Comparison of ENCODE assay signal across 21 cellular contexts in genomic region chr1:156143765-156144489, GRCh38. TPM values are rescaled to one million over a fixed set of nuclear protein-coding genes. Genes with fewer than 3 reads are reported as not detected.
A peak's percentile ranks its signal among the peaks of the same experiment; 100 is the strongest.
DNase-seq lines count a peak whose midpoint lies in the region; ATAC-seq, FAIRE-seq and TF ChIP-seq lines count a peak whose summit lies in the region.
"Had no signal": no experiment of that assay in that cellular context is flagged by ENCODE, and none has a peak within 500 bp of the region (broad histone marks: within the 10 kb centered on the region; RNA-seq: fewer than 3 reads in every experiment).

No MANE protein-coding gene starts in this region.

- H3K9ac ChIP-seq in GM23248 (peak overlapping the region; percentile 20; the same call in 1 of the 2 replicates), astrocyte (ENCODE audit: low read length) (no peak overlapping the region), mesendoderm (ENCODE audit: low read length) (no peak overlapping the region), HepG2 (ENCODE audit: insufficient read depth, low read depth, low read length) (no peak overlapping the region)

- FAIRE-seq in astrocyte (lab: Jason Lieb, UNC) (no peak), HepG2 (lab: Jason Lieb, UNC) (no peak)
- FAIRE-seq: D721Med, kidney, pancreas had no signal

- H2BK120ac ChIP-seq in mesendoderm (ENCODE audit: low read depth, low read length), result no peak overlapping the region

- peak overlapping the region; percentile 63 for H3K27ac ChIP-seq in GM23248
- no peak overlapping the region for H3K27ac ChIP-seq in astrocyte (ENCODE audit: low read depth, low read length)
- no peak overlapping the region for H3K27ac ChIP-seq in mesendoderm (ENCODE audit: low read depth, low read length)
- H3K27ac ChIP-seq in HepG2 (ENCODE audit: extremely low read length, insufficient read depth, low read length), result no peak overlapping the region
- no peak overlapping the region for H3K27ac ChIP-seq in naive thymus-derived CD4-positive, alpha-beta T cell (ENCODE audit: low read depth, low read length)
- H3K27ac ChIP-seq: adrenal gland, HL-60, pancreas, spleen had no signal

- H3K27me3 ChIP-seq in GM23248 (replicated peaks; ENCODE audit: insufficient read depth) (no peaks in the 10 kb centered on the region), astrocyte (ENCODE audit: insufficient read depth, low read length) (peaks cover 3% of the 10 kb centered on the region), mesendoderm (ENCODE audit: insufficient read depth, low read length, poor library complexity) (no peaks in the 10 kb centered on the region), HepG2 (ENCODE audit: control insufficient read depth in 1 of 2, insufficient read depth in 2 of 2, low read length in 2 of 2) (no peaks in the 10 kb centered on the region)
- no peaks in the 10 kb centered on the region for H3K27me3 ChIP-seq in naive thymus-derived CD4-positive, alpha-beta T cell (ENCODE audit: control insufficient read depth in 2 of 2, insufficient read depth in 2 of 2, low read length in 2 of 2)
- H3K27me3 ChIP-seq: adrenal gland, heart left ventricle, pancreas, spleen had no signal

- peak; percentile 87 for DNase-seq in A172 (ENCODE audit: low spot score)
- DNase-seq in GM23248, result peak; percentile 64
- DNase-seq in astrocyte (ENCODE audit: low read depth), result peak; percentile 33
- no peak for DNase-seq in mesendoderm
- DNase-seq in activated CD4-positive, alpha-beta memory T cell treated with anti-CD3 and anti-CD28 coated beads, Interleukin-2, amount 10 ng/mL, durations not matched to agents 7 days and 5 days, result no peak
- DNase-seq in HepG2 (ENCODE audit: low spot score), result no peak
- no peak for DNase-seq in naive thymus-derived CD4-positive, alpha-beta T cell
- DNase-seq: activated CD4-positive, alpha-beta T cell treated with anti-CD3 and anti-CD28 coated beads, Interleukin-2, amount 10 ng/mL, durations not matched to agents 24 days and 14 days; heart left ventricle; Karpas-422; kidney; NCI-H226; Right ventricle myocardium superior; spleen; stimulated activated naive B cell treated with anti-CD40 and anti-IgM and Interleukin-4, amounts not matched to agents 10 μg/mL and 1 μg/mL and 100 μg/mL, for 72 hours; T-helper 9 cell had no signal

- H3K79me1 ChIP-seq in mesendoderm (ENCODE audit: low read length), result no peaks in the 10 kb centered on the region

- H3K4me3 ChIP-seq in GM23248 (no peak overlapping the region), astrocyte (ENCODE audit: insufficient read depth, low read depth, low read length) (no peak overlapping the region), mesendoderm (ENCODE audit: low read length) (no peak overlapping the region), HepG2 (replicated peaks in 1 of 3; ENCODE audit: insufficient read depth in 1 of 3, low read depth in 2 of 3, low read length in 3 of 3) (no peak overlapping the region)
- no peak overlapping the region for H3K4me3 ChIP-seq in naive thymus-derived CD4-positive, alpha-beta T cell (ENCODE audit: low read length)
- H3K4me3 ChIP-seq: adrenal gland, heart left ventricle, pancreas, spleen had no signal

- H4K20me1 ChIP-seq in GM23248 (ENCODE audit: insufficient read depth) (no peaks in the 10 kb centered on the region), astrocyte (ENCODE audit: insufficient read depth, low read length) (peaks cover 49% of the 10 kb centered on the region), HepG2 (ENCODE audit: insufficient read depth, low read length) (no peaks in the 10 kb centered on the region)

- H2BK15ac ChIP-seq in mesendoderm (replicated peaks; ENCODE audit: low read depth), result no peak overlapping the region

- H3K27me3 Mint-ChIP-seq in astrocyte (ENCODE audit: low read depth, unreplicated experiment), result peaks cover 7% of the 10 kb centered on the region
- no peaks in the 10 kb centered on the region for H3K27me3 Mint-ChIP-seq in activated CD4-positive, alpha-beta memory T cell treated with anti-CD3 and anti-CD28 coated beads, Interleukin-2, amount 10 ng/mL, durations not matched to agents 7 days and 5 days
- peaks cover 0 to 8% (median 0%) of the 10 kb centered on the region in 5 donors for H3K27me3 Mint-ChIP-seq in naive thymus-derived CD4-positive, alpha-beta T cell
- H3K27me3 Mint-ChIP-seq: activated CD4-positive, alpha-beta T cell treated with anti-CD3 and anti-CD28 coated beads, Interleukin-2, amount 10 ng/mL, durations not matched to agents 24 days and 14 days had no signal

- H3K4me2 ChIP-seq in GM23248 (ENCODE audit: unreplicated experiment) (no peak overlapping the region), astrocyte (ENCODE audit: low read length) (no peak overlapping the region), mesendoderm (ENCODE audit: low read length) (no peak overlapping the region), HepG2 (ENCODE audit: low read depth, low read length) (no peak overlapping the region)

- H2BK5ac ChIP-seq in mesendoderm (ENCODE audit: low read length), result no peak overlapping the region

- in situ Hi-C loops in GM23248 (cut with MboI) (loop anchor here (10.0 kb wide), 1 partner anchor 81 kb away; no protein-coding TSS in a partner anchor), HepG2 (cut with HindIII; ENCODE audit: extremely low pct_ligation_motif_present, low pct_unique_long_range_greater_than_20kb) (loop anchor here (5.0 kb wide), 1 partner anchor 83 kb away; no protein-coding TSS in a partner anchor)

- CTCF ChIA-PET in activated CD4-positive, alpha-beta memory T cell treated with anti-CD3 and anti-CD28 coated beads, Interleukin-2, amount 10 ng/mL, durations not matched to agents 7 days and 5 days (lab: Charles Lee), result interaction anchor here (0.8 to 11.5 kb wide), 3 partner anchors 47 to 175 kb away, joined by 3 to 179 read pairs (median 26); no protein-coding TSS in a partner anchor
- CTCF ChIA-PET in HepG2 (lab: Yijun Ruan, JAX; ENCODE audit: low intra/inter-chr PET ratio, low total read pairs), result no interaction called here
- CTCF ChIA-PET in naive thymus-derived CD4-positive, alpha-beta T cell (lab: Charles Lee), result interaction anchor here (0.6 to 12.2 kb wide), 5 partner anchors 12 to 960 kb away, joined by 3 to 127 read pairs (median 3); no protein-coding TSS in a partner anchor

- no peak overlapping the region for H4K8ac ChIP-seq in mesendoderm (ENCODE audit: low read depth, low read length)

- H3K4ac ChIP-seq in mesendoderm (ENCODE audit: low read depth, low read length), result no peak overlapping the region

- H3K9me2 ChIP-seq in GM23248 (ENCODE audit: insufficient read depth), result no peaks in the 10 kb centered on the region

- no TSS peak for BruUV-seq in HepG2 (replicated peaks; lab: Mats Ljungman, UMichigan)

- H2AFZ ChIP-seq in GM23248, result no peak overlapping the region
- no peak overlapping the region for H2AFZ ChIP-seq in astrocyte (ENCODE audit: low read depth, low read length)
- no peak overlapping the region for H2AFZ ChIP-seq in HepG2 (ENCODE audit: low read length)

- peaks cover 17% of the 10 kb centered on the region for H3K4me1 Mint-ChIP-seq in astrocyte (ENCODE audit: low read depth, unreplicated experiment)
- H3K4me1 Mint-ChIP-seq in activated CD4-positive, alpha-beta memory T cell treated with anti-CD3 and anti-CD28 coated beads, Interleukin-2, amount 10 ng/mL, durations not matched to agents 7 days and 5 days, result peaks cover 26% of the 10 kb centered on the region
- peaks cover 6 to 25% (median 15%) of the 10 kb centered on the region in 7 donors for H3K4me1 Mint-ChIP-seq in naive thymus-derived CD4-positive, alpha-beta T cell

- H3K36me3 ChIP-seq in GM23248 (ENCODE audit: low read depth) (peaks cover 15% of the 10 kb centered on the region), astrocyte (ENCODE audit: insufficient read depth, low read length) (peaks cover 10% of the 10 kb centered on the region), mesendoderm (ENCODE audit: control insufficient read depth, insufficient read depth, low read length) (no peaks in the 10 kb centered on the region), HepG2 (replicated peaks in 1 of 2; ENCODE audit: control insufficient read depth in 1 of 2, insufficient read depth in 2 of 2, low read length in 2 of 2) (peaks cover 1% of the 10 kb centered on the region in 2 experiments; a peak in 1 of 5 replicates)
- H3K36me3 ChIP-seq in naive thymus-derived CD4-positive, alpha-beta T cell (ENCODE audit: control insufficient read depth in 2 of 3, insufficient read depth in 3 of 3, low read length in 3 of 3), result no peaks in the 10 kb centered on the region

- ATAC-seq in HG03097 (IDR thresholded peaks at IDR 0.05; ENCODE audit: low FRiP score, unreplicated experiment) (no peak), HepG2 (no peak)
- ATAC-seq in naive thymus-derived CD4-positive, alpha-beta T cell, result no peak
- ATAC-seq: heart left ventricle; pancreas; stimulated activated naive B cell treated with anti-CD40 and anti-IgM and Interleukin-4, amounts not matched to agents 10 μg/mL and 1 μg/mL and 100 μg/mL, for 72 hours had no signal

- POLR2A ChIA-PET in activated CD4-positive, alpha-beta memory T cell treated with anti-CD3 and anti-CD28 coated beads, Interleukin-2, amount 10 ng/mL, durations not matched to agents 7 days and 5 days (lab: Charles Lee), result no interaction called here
- POLR2A ChIA-PET in HepG2 (lab: Yijun Ruan, JAX), result interaction anchor here (3.6 to 3.7 kb wide), 2 partner anchors 69 to 81 kb away, joined by 13 to 17 read pairs; partner anchors contain the start of gene PMF1
- POLR2A ChIA-PET in naive thymus-derived CD4-positive, alpha-beta T cell (lab: Charles Lee), result no interaction called here

- TF ChIP-seq CTCF in astrocyte (IDR thresholded peaks at IDR 0.05; ENCODE audit: insufficient read depth, low read depth, low read length), result no peak
- TF ChIP-seq CTCF in HepG2 (CRISPR knock-in tag; IDR thresholded peaks at IDR 0.05), result no peak

- H4K5ac ChIP-seq in mesendoderm (ENCODE audit: low read length), result no peak overlapping the region

- H3K36me3 Mint-ChIP-seq in astrocyte (ENCODE audit: low read depth, unreplicated experiment), result peaks cover 4% of the 10 kb centered on the region
- peaks cover 2% of the 10 kb centered on the region for H3K36me3 Mint-ChIP-seq in activated CD4-positive, alpha-beta memory T cell treated with anti-CD3 and anti-CD28 coated beads, Interleukin-2, amount 10 ng/mL, durations not matched to agents 7 days and 5 days (ENCODE audit: low read depth)
- no peaks in the 10 kb centered on the region for H3K36me3 Mint-ChIP-seq in naive thymus-derived CD4-positive, alpha-beta T cell

- H3K4me3 Mint-ChIP-seq in astrocyte (ENCODE audit: unreplicated experiment), result no peak overlapping the region
- no peak overlapping the region for H3K4me3 Mint-ChIP-seq in activated CD4-positive, alpha-beta memory T cell treated with anti-CD3 and anti-CD28 coated beads, Interleukin-2, amount 10 ng/mL, durations not matched to agents 7 days and 5 days
- no peak overlapping the region for H3K4me3 Mint-ChIP-seq in naive thymus-derived CD4-positive, alpha-beta T cell
- H3K4me3 Mint-ChIP-seq: activated CD4-positive, alpha-beta T cell treated with anti-CD3 and anti-CD28 coated beads, Interleukin-2, amount 10 ng/mL, durations not matched to agents 24 days and 14 days; stimulated activated naive B cell treated with anti-CD40 and anti-IgM and Interleukin-4, amounts not matched to agents 10 μg/mL and 1 μg/mL and 100 μg/mL, for 72 hours had no signal

- TF ChIP-seq EP300 in HepG2 (IDR thresholded peaks at IDR 0.05; ENCODE audit: low read depth in 2 of 2, low read length in 2 of 2) (no peak), HepG2 (CRISPR knock-in tag; IDR thresholded peaks at IDR 0.05; ENCODE audit: borderline replicate concordance) (no peak)

- H3K9me3 ChIP-seq in GM23248 (ENCODE audit: low read depth) (no peaks in the 10 kb centered on the region), astrocyte (ENCODE audit: insufficient read depth, low read depth, low read length) (no peaks in the 10 kb centered on the region), HepG2 (ENCODE audit: low read length) (no peaks in the 10 kb centered on the region)
- H3K9me3 ChIP-seq in naive thymus-derived CD4-positive, alpha-beta T cell (ENCODE audit: control insufficient read depth in 2 of 3, low read length in 3 of 3), result no peaks in the 10 kb centered on the region
- H3K9me3 ChIP-seq: adrenal gland, heart left ventricle, pancreas, spleen had no signal

- H3K23ac ChIP-seq in mesendoderm (ENCODE audit: low read length), result no peak overlapping the region

- H3F3A ChIP-seq in GM23248 (ENCODE audit: insufficient read depth), result peaks cover 59% of the 10 kb centered on the region

- no peak overlapping the region for H2AK5ac ChIP-seq in mesendoderm (ENCODE audit: low read length)

- intact Hi-C loops in HepG2 (cut with micrococcal nuclease; ENCODE audit: unreplicated experiment), result no loop called here
- intact Hi-C loops in naive thymus-derived CD4-positive, alpha-beta T cell (cut with micrococcal nuclease), result loop anchor here in 1 of 2 donors (10.0 kb wide), 1 partner anchor 301 kb away; no protein-coding TSS in a partner anchor

- H3K79me2 ChIP-seq in GM23248 (ENCODE audit: insufficient read depth) (no peaks in the 10 kb centered on the region), astrocyte (ENCODE audit: insufficient read depth, low read length) (no peaks in the 10 kb centered on the region), mesendoderm (ENCODE audit: control insufficient read depth, insufficient read depth, low read length) (no peaks in the 10 kb centered on the region), HepG2 (ENCODE audit: insufficient read depth, low read length) (no peaks in the 10 kb centered on the region)

- H3K4me1 ChIP-seq in GM23248 (ENCODE audit: insufficient read depth) (peaks cover 26% of the 10 kb centered on the region), astrocyte (ENCODE audit: insufficient read depth, low read length) (peaks cover 24% of the 10 kb centered on the region), mesendoderm (ENCODE audit: control insufficient read depth, low read depth, low read length) (peaks cover 6% of the 10 kb centered on the region), HepG2 (ENCODE audit: insufficient read depth, low read length) (peaks cover 50% of the 10 kb centered on the region)
- peaks cover 0 to 6% of the 10 kb centered on the region in 2 donors for H3K4me1 ChIP-seq in naive thymus-derived CD4-positive, alpha-beta T cell (ENCODE audit: control insufficient read depth in 2 of 2, insufficient read depth in 2 of 2, low read length in 2 of 2)

- no peak overlapping the region for H3K27ac Mint-ChIP-seq in astrocyte (ENCODE audit: unreplicated experiment)
- no peak overlapping the region for H3K27ac Mint-ChIP-seq in activated CD4-positive, alpha-beta memory T cell treated with anti-CD3 and anti-CD28 coated beads, Interleukin-2, amount 10 ng/mL, durations not matched to agents 7 days and 5 days
- H3K27ac Mint-ChIP-seq in naive thymus-derived CD4-positive, alpha-beta T cell, result peak overlapping the region in 2 of 9 donors; percentile 46 to 67
- H3K27ac Mint-ChIP-seq: activated CD4-positive, alpha-beta T cell treated with anti-CD3 and anti-CD28 coated beads, Interleukin-2, amount 10 ng/mL, durations not matched to agents 24 days and 14 days had no signal

- no peak overlapping the region for H3K18ac ChIP-seq in mesendoderm (ENCODE audit: low read length)

- no peak for TF ChIP-seq RAD21 in HepG2 (CRISPR knock-in tag; IDR thresholded peaks at IDR 0.05)

- H3K9me3 Mint-ChIP-seq in astrocyte (ENCODE audit: unreplicated experiment), result no peaks in the 10 kb centered on the region
- no peaks in the 10 kb centered on the region for H3K9me3 Mint-ChIP-seq in activated CD4-positive, alpha-beta memory T cell treated with anti-CD3 and anti-CD28 coated beads, Interleukin-2, amount 10 ng/mL, durations not matched to agents 7 days and 5 days
- H3K9me3 Mint-ChIP-seq in naive thymus-derived CD4-positive, alpha-beta T cell, result peaks cover 0 to 2% (median 0%) of the 10 kb centered on the region in 11 donors
- H3K9me3 Mint-ChIP-seq: activated CD4-positive, alpha-beta T cell treated with anti-CD3 and anti-CD28 coated beads, Interleukin-2, amount 10 ng/mL, durations not matched to agents 24 days and 14 days; stimulated activated naive B cell treated with anti-CD40 and anti-IgM and Interleukin-4, amounts not matched to agents 10 μg/mL and 1 μg/mL and 100 μg/mL, for 72 hours had no signal

- H3K56ac ChIP-seq in mesendoderm (ENCODE audit: low read length), result peak overlapping the region; percentile 0

- WGBS in GM23248 (ENCODE audit: low coverage in 1 of 2, low lambda C conversion rate in 2 of 2, missing lambda C conversion rate in 2 of 2), 2 experiments, result 53 to 56% methylated on average over 11 of the region's 11 CpGs
- WGBS in mesendoderm (ENCODE audit: extremely low coverage, insufficient coverage, low lambda C conversion rate), result no CpG with 5 or more reads among the region's 11 CpGs
- 76% methylated on average over 11 of the region's 11 CpGs for WGBS in HepG2 (ENCODE audit: low lambda C conversion rate)

- no peak for TF ChIP-seq POLR2A in HepG2 (IDR thresholded peaks at IDR 0.05; ENCODE audit: insufficient read depth in 1 of 2, low read depth in 2 of 2, low read length in 2 of 2)

RNA-seq across cellular contexts. Expression of gene SEMA4A, which starts 9.5 kb away (rescaled TPM):
- total RNA-seq in A172 (2014; rRNA removed; shearing (Covaris generic)), result 0.31 TPM in 1 of 2 replicates, not detected in the other
- 1.1 TPM in 1 of 2 replicates, not detected in the other for total RNA-seq in GM23248 (2014; rRNA removed; shearing (Covaris generic))
- polyA plus RNA-seq in GM23248 (2016; fragmentation: Nextera tagmentation; extraction: Ambion mirVana) (0.35 and 0.51 TPM in 2 replicates), HepG2 (2011; rRNA removed) (0.14 and 0.20 TPM in 2 replicates)
- total RNA-seq in astrocyte (0.66 and 1.1 TPM in 2 replicates), HepG2 (2016; rRNA removed; fragmentation: Illumina TruSeq; extraction: Trizol) (0.09 TPM in 1 of 2 replicates, not detected in the other)
- polyA plus RNA-seq in mesendoderm (2013, experiment 1 of 2), result 1.3 TPM
- polyA plus RNA-seq in mesendoderm (2013, experiment 2 of 2), result 1.1 TPM
- 10 to 100 TPM; 20.8 to 21.5 TPM for total RNA-seq in activated CD4-positive, alpha-beta memory T cell treated with anti-CD3 and anti-CD28 coated beads, Interleukin-2, amount 10 ng/mL, durations not matched to agents 7 days and 5 days
- not detected in 2 replicates for total RNA-seq in HepG2 (2016; cell fraction: cytosol; rRNA removed; fragmentation: Illumina TruSeq; extraction: Trizol; ENCODE audit: low read depth)
- 0.15 TPM in 1 of 2 replicates, not detected in the other for total RNA-seq in HepG2 (2016; cell fraction: insoluble cytoplasmic fraction; rRNA removed; fragmentation: Illumina TruSeq; extraction: Trizol)
- not detected in 2 replicates for total RNA-seq in HepG2 (2016; cell fraction: membrane; rRNA removed; fragmentation: Illumina TruSeq; extraction: Trizol)
- 0.13 TPM in 1 of 2 replicates, not detected in the other for total RNA-seq in HepG2 (2016; cell fraction: nucleus; rRNA removed; fragmentation: Illumina TruSeq; extraction: Trizol)
- 0.08 and 0.09 TPM in 2 replicates for polyA plus RNA-seq in HepG2 (2011; cell fraction: cytosol; rRNA removed)
- 0.21 and 0.61 TPM in 2 replicates for polyA plus RNA-seq in HepG2 (2011; cell fraction: nucleus; rRNA removed)
- polyA plus RNA-seq in HepG2 (2012), result 0.19 and 0.21 TPM in 2 replicates
- not detected in 2 replicates for polyA plus RNA-seq in HepG2 (2016; cell fraction: cytosol; fragmentation: Illumina TruSeq; extraction: Trizol; ENCODE audit: low read depth)
- 0.45 TPM in 1 of 2 replicates, not detected in the other for polyA plus RNA-seq in HepG2 (2016; cell fraction: insoluble cytoplasmic fraction; fragmentation: Illumina TruSeq; extraction: Trizol; ENCODE audit: low read depth)
- not detected in 2 replicates for polyA plus RNA-seq in HepG2 (2016; cell fraction: membrane; fragmentation: Illumina TruSeq; extraction: Trizol; ENCODE audit: low read depth)
- 0.15 TPM in 1 of 2 replicates, not detected in the other for polyA plus RNA-seq in HepG2 (2016; cell fraction: nucleus; fragmentation: Illumina TruSeq; extraction: Trizol; ENCODE audit: insufficient read depth, low read depth)
- 0.88 and 18.6 TPM in 2 replicates for polyA minus RNA-seq in HepG2 (2011; rRNA and poly(A)+ RNA removed; ENCODE audit: low replicate concordance)
- not detected in 2 replicates for polyA minus RNA-seq in HepG2 (2011; cell fraction: cytosol; rRNA and poly(A)+ RNA removed)
- polyA minus RNA-seq in HepG2 (2011; cell fraction: nucleus; rRNA and poly(A)+ RNA removed), result 0.39 TPM in 1 of 2 replicates, not detected in the other
- total RNA-seq in naive thymus-derived CD4-positive, alpha-beta T cell, result 10 to 100 TPM in 1 of 5 experiments, 1 to 10 TPM in 4; 1.8 to 48.6 (median 3.8) TPM
- polyA plus RNA-seq in naive thymus-derived CD4-positive, alpha-beta T cell, result under 1 TPM; 0.06 to 0.24 TPM

RNA-seq across cellular contexts. Expression of gene LMNA, which starts 29.4 kb away (rescaled TPM):
- total RNA-seq in A172 (2014; rRNA removed; shearing (Covaris generic)), result 1,695 and 2,065 TPM in 2 replicates
- 1,219 and 1,322 TPM in 2 replicates for total RNA-seq in GM23248 (2014; rRNA removed; shearing (Covaris generic))
- polyA plus RNA-seq in GM23248 (2016; fragmentation: Nextera tagmentation; extraction: Ambion mirVana), result 1,230 and 1,270 TPM in 2 replicates
- total RNA-seq in astrocyte, result 429 and 464 TPM in 2 replicates
- 59.4 TPM for polyA plus RNA-seq in mesendoderm (2013, experiment 1 of 2)
- 59.0 TPM for polyA plus RNA-seq in mesendoderm (2013, experiment 2 of 2)
- 100 to 1,000 TPM in 1 of 2 experiments, 10 to 100 TPM in 1; 93.6 to 101 TPM for total RNA-seq in activated CD4-positive, alpha-beta memory T cell treated with anti-CD3 and anti-CD28 coated beads, Interleukin-2, amount 10 ng/mL, durations not matched to agents 7 days and 5 days
- 190 and 225 TPM in 2 replicates for total RNA-seq in HepG2 (2016; rRNA removed; fragmentation: Illumina TruSeq; extraction: Trizol)
- 16.7 and 20.3 TPM in 2 replicates for total RNA-seq in HepG2 (2016; cell fraction: cytosol; rRNA removed; fragmentation: Illumina TruSeq; extraction: Trizol; ENCODE audit: low read depth)
- 150 and 214 TPM in 2 replicates for total RNA-seq in HepG2 (2016; cell fraction: insoluble cytoplasmic fraction; rRNA removed; fragmentation: Illumina TruSeq; extraction: Trizol)
- 22.8 and 26.6 TPM in 2 replicates for total RNA-seq in HepG2 (2016; cell fraction: membrane; rRNA removed; fragmentation: Illumina TruSeq; extraction: Trizol)
- 106 and 117 TPM in 2 replicates for total RNA-seq in HepG2 (2016; cell fraction: nucleus; rRNA removed; fragmentation: Illumina TruSeq; extraction: Trizol)
- 107 and 110 TPM in 2 replicates for polyA plus RNA-seq in HepG2 (2011; rRNA removed)
- polyA plus RNA-seq in HepG2 (2011; cell fraction: cytosol; rRNA removed), result 79.6 and 122 TPM in 2 replicates
- polyA plus RNA-seq in HepG2 (2011; cell fraction: nucleus; rRNA removed), result 236 and 366 TPM in 2 replicates
- 86.7 and 101 TPM in 2 replicates for polyA plus RNA-seq in HepG2 (2012)
- polyA plus RNA-seq in HepG2 (2016; cell fraction: cytosol; fragmentation: Illumina TruSeq; extraction: Trizol; ENCODE audit: low read depth), result 11.1 and 13.2 TPM in 2 replicates
- 143 and 179 TPM in 2 replicates for polyA plus RNA-seq in HepG2 (2016; cell fraction: insoluble cytoplasmic fraction; fragmentation: Illumina TruSeq; extraction: Trizol; ENCODE audit: low read depth)
- 12.6 and 16.9 TPM in 2 replicates for polyA plus RNA-seq in HepG2 (2016; cell fraction: membrane; fragmentation: Illumina TruSeq; extraction: Trizol; ENCODE audit: low read depth)
- 177 and 182 TPM in 2 replicates for polyA plus RNA-seq in HepG2 (2016; cell fraction: nucleus; fragmentation: Illumina TruSeq; extraction: Trizol; ENCODE audit: insufficient read depth, low read depth)
- polyA minus RNA-seq in HepG2 (2011; rRNA and poly(A)+ RNA removed; ENCODE audit: low replicate concordance), result 159 and 307 TPM in 2 replicates
- polyA minus RNA-seq in HepG2 (2011; cell fraction: cytosol; rRNA and poly(A)+ RNA removed), result 120 and 130 TPM in 2 replicates
- 67.7 and 70.4 TPM in 2 replicates for polyA minus RNA-seq in HepG2 (2011; cell fraction: nucleus; rRNA and poly(A)+ RNA removed)
- 100 to 1,000 TPM in 2 of 5 experiments, 10 to 100 TPM in 1, 1 to 10 TPM in 2; 5.5 to 470 (median 18.0) TPM for total RNA-seq in naive thymus-derived CD4-positive, alpha-beta T cell
- polyA plus RNA-seq in naive thymus-derived CD4-positive, alpha-beta T cell, result under 1 TPM in 1 of 2 donors, not detected in 1; 0.20 TPM

RNA-seq across cellular contexts. Expression of gene SLC25A44, which starts 50.0 kb away (rescaled TPM):
- 25.2 and 35.8 TPM in 2 replicates for total RNA-seq in A172 (2014; rRNA removed; shearing (Covaris generic))
- total RNA-seq in GM23248 (2014; rRNA removed; shearing (Covaris generic)), result 12.4 and 14.3 TPM in 2 replicates
- polyA plus RNA-seq in GM23248 (2016; fragmentation: Nextera tagmentation; extraction: Ambion mirVana) (15.4 and 16.4 TPM in 2 replicates), HepG2 (2011; rRNA removed) (13.4 and 14.3 TPM in 2 replicates)
- total RNA-seq in astrocyte (21.3 and 21.7 TPM in 2 replicates), HepG2 (2016; rRNA removed; fragmentation: Illumina TruSeq; extraction: Trizol) (10.7 and 12.4 TPM in 2 replicates)
- polyA plus RNA-seq in mesendoderm (2013, experiment 1 of 2), result 16.8 TPM
- polyA plus RNA-seq in mesendoderm (2013, experiment 2 of 2), result 17.0 TPM
- 10 to 100 TPM; 27.7 to 36.3 TPM for total RNA-seq in activated CD4-positive, alpha-beta memory T cell treated with anti-CD3 and anti-CD28 coated beads, Interleukin-2, amount 10 ng/mL, durations not matched to agents 7 days and 5 days
- 2.6 and 3.8 TPM in 2 replicates for total RNA-seq in HepG2 (2016; cell fraction: cytosol; rRNA removed; fragmentation: Illumina TruSeq; extraction: Trizol; ENCODE audit: low read depth)
- 11.2 and 11.8 TPM in 2 replicates for total RNA-seq in HepG2 (2016; cell fraction: insoluble cytoplasmic fraction; rRNA removed; fragmentation: Illumina TruSeq; extraction: Trizol)
- 11.4 and 14.2 TPM in 2 replicates for total RNA-seq in HepG2 (2016; cell fraction: membrane; rRNA removed; fragmentation: Illumina TruSeq; extraction: Trizol)
- total RNA-seq in HepG2 (2016; cell fraction: nucleus; rRNA removed; fragmentation: Illumina TruSeq; extraction: Trizol), result 8.0 and 11.8 TPM in 2 replicates
- 9.3 and 10.2 TPM in 2 replicates for polyA plus RNA-seq in HepG2 (2011; cell fraction: cytosol; rRNA removed)
- 16.0 and 19.8 TPM in 2 replicates for polyA plus RNA-seq in HepG2 (2011; cell fraction: nucleus; rRNA removed)
- 13.1 and 13.9 TPM in 2 replicates for polyA plus RNA-seq in HepG2 (2012)
- polyA plus RNA-seq in HepG2 (2016; cell fraction: cytosol; fragmentation: Illumina TruSeq; extraction: Trizol; ENCODE audit: low read depth), result 2.3 TPM in 2 replicates
- 14.4 and 18.0 TPM in 2 replicates for polyA plus RNA-seq in HepG2 (2016; cell fraction: insoluble cytoplasmic fraction; fragmentation: Illumina TruSeq; extraction: Trizol; ENCODE audit: low read depth)
- polyA plus RNA-seq in HepG2 (2016; cell fraction: membrane; fragmentation: Illumina TruSeq; extraction: Trizol; ENCODE audit: low read depth), result 11.1 and 12.7 TPM in 2 replicates
- polyA plus RNA-seq in HepG2 (2016; cell fraction: nucleus; fragmentation: Illumina TruSeq; extraction: Trizol; ENCODE audit: insufficient read depth, low read depth), result 18.3 and 20.7 TPM in 2 replicates
- 12.6 and 66.8 TPM in 2 replicates for polyA minus RNA-seq in HepG2 (2011; rRNA and poly(A)+ RNA removed; ENCODE audit: low replicate concordance)
- 4.2 and 6.0 TPM in 2 replicates for polyA minus RNA-seq in HepG2 (2011; cell fraction: cytosol; rRNA and poly(A)+ RNA removed)
- 5.8 and 9.9 TPM in 2 replicates for polyA minus RNA-seq in HepG2 (2011; cell fraction: nucleus; rRNA and poly(A)+ RNA removed)
- 10 to 100 TPM; 17.8 to 38.4 (median 19.6) TPM for total RNA-seq in naive thymus-derived CD4-positive, alpha-beta T cell
- polyA plus RNA-seq in naive thymus-derived CD4-positive, alpha-beta T cell, result 10 to 100 TPM in 1 of 2 donors, 1 to 10 TPM in 1; 8.3 to 21.2 TPM

Comparison
In these comparisons a context has a peak if more than half of its experiments do, and no peak if none do; other contexts are left out.
1. DNase-seq: peak in A172 (single experiment), GM23248 (single experiment) and astrocyte (single experiment); none in mesendoderm (single experiment), activated CD4-positive, alpha-beta memory T cell treated with anti-CD3 and anti-CD28 coated beads, Interleukin-2, amount 10 ng/mL, durations not matched to agents 7 days and 5 days (single experiment), HepG2 (single experiment) and naive thymus-derived CD4-positive, alpha-beta T cell (0 of 9).